Comparison of ENCODE assay signal across 2 cellular contexts in the genomic region with DNA sequence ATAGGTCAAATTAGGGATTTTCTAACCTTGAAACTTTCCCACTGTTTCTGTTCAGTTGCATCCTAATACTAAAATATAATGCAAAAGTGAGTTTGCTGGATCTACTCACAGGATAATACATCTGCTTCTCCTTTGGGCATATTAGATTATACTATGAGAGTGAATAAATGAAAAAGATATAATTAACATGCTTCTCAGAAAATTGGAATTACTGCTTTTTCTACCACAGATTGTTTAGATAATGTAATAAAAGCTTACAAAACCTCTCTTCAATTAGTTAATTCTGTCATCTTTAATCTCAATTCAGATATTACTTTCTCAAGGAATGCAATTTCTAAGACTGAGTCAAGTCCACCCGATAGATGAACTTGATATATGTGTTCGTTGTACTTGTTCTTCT.
TF ChIP-seq lines count a peak whose summit lies in the region.

No MANE protein-coding gene starts in this region.

TF ChIP-seq in SK-N-SH treated with all-trans-retinoic acid at 6 μM for 48 hours, 23 proteins besides CTCF, POLR2A, EP300 and RAD21 (continued from another document):
- TF ChIP-seq, protein P1, sequence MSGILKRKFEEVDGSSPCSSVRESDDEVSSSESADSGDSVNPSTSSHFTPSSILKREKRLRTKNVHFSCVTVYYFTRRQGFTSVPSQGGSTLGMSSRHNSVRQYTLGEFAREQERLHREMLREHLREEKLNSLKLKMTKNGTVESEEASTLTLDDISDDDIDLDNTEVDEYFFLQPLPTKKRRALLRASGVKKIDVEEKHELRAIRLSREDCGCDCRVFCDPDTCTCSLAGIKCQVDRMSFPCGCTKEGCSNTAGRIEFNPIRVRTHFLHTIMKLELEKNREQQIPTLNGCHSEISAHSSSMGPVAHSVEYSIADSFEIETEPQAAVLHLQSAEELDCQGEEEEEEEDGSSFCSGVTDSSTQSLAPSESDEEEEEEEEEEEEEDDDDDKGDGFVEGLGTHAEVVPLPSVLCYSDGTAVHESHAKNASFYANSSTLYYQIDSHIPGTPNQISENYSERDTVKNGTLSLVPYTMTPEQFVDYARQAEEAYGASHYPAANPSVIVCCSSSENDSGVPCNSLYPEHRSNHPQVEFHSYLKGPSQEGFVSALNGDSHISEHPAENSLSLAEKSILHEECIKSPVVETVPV (CRISPR knock-in tag; IDR thresholded peaks at IDR 0.05) = no peak
- TF ChIP-seq PPARA (CRISPR knock-in tag; IDR thresholded peaks at IDR 0.05; ENCODE audit: borderline replicate concordance) = no peak
- peak; percentile 85 for TF ChIP-seq ISL1 (CRISPR knock-in tag; IDR thresholded peaks at IDR 0.05)
- no peak for TF ChIP-seq ZNF8 (CRISPR knock-in tag; IDR thresholded peaks at IDR 0.05)
- TF ChIP-seq, protein P2, sequence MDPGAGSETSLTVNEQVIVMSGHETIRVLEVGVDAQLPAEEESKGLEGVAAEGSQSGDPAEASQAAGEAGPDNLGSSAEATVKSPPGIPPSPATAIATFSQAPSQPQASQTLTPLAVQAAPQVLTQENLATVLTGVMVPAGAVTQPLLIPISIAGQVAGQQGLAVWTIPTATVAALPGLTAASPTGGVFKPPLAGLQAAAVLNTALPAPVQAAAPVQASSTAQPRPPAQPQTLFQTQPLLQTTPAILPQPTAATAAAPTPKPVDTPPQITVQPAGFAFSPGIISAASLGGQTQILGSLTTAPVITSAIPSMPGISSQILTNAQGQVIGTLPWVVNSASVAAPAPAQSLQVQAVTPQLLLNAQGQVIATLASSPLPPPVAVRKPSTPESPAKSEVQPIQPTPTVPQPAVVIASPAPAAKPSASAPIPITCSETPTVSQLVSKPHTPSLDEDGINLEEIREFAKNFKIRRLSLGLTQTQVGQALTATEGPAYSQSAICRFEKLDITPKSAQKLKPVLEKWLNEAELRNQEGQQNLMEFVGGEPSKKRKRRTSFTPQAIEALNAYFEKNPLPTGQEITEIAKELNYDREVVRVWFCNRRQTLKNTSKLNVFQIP (CRISPR knock-in tag; IDR thresholded peaks at IDR 0.05; ENCODE audit: borderline replicate concordance, low read depth) = no peak

TF ChIP-seq in SK-N-SH, 30 proteins besides CTCF, POLR2A, EP300 and RAD21 (continued from another document):
- TF ChIP-seq, protein P3, sequence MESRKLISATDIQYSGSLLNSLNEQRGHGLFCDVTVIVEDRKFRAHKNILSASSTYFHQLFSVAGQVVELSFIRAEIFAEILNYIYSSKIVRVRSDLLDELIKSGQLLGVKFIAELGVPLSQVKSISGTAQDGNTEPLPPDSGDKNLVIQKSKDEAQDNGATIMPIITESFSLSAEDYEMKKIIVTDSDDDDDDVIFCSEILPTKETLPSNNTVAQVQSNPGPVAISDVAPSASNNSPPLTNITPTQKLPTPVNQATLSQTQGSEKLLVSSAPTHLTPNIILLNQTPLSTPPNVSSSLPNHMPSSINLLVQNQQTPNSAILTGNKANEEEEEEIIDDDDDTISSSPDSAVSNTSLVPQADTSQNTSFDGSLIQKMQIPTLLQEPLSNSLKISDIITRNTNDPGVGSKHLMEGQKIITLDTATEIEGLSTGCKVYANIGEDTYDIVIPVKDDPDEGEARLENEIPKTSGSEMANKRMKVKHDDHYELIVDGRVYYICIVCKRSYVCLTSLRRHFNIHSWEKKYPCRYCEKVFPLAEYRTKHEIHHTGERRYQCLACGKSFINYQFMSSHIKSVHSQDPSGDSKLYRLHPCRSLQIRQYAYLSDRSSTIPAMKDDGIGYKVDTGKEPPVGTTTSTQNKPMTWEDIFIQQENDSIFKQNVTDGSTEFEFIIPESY (IDR thresholded peaks at IDR 0.05; ENCODE audit: borderline replicate concordance, low read depth) = no peak
- TF ChIP-seq SIN3A (IDR thresholded peaks at IDR 0.05; ENCODE audit: borderline replicate concordance, low read depth, low read length) = no peak
TF ChIP-seq in SK-N-SH: peak in this region for 0.
